In genomic region chr9:78230761-78231160, GRCh38 we compare ENCODE assay signal across 21 cellular contexts. TPM values are rescaled to one million over a fixed set of nuclear protein-coding genes. Genes with fewer than 3 reads are reported as not detected.
DNase-seq lines count a peak whose midpoint lies in the region; ATAC-seq, FAIRE-seq and TF ChIP-seq lines count a peak whose summit lies in the region.
"Had no signal": no experiment of that assay in that cellular context is flagged by ENCODE, and none has a peak within 500 bp of the region (broad histone marks: within the 10 kb centered on the region; RNA-seq: fewer than 3 reads in every experiment).

No MANE protein-coding gene starts in this region.

- peaks cover 13% of the 10 kb centered on the region for H3K4me1 Mint-ChIP-seq in stimulated activated naive CD8-positive, alpha-beta T cell treated with anti-CD3 and anti-CD28 coated beads, Interleukin-15, Interleukin-2, amounts not matched to agents 100 ng/mL and 50 ng/mL, for 24 hours (ENCODE audit: low read depth)

- no peaks in the 10 kb centered on the region for H3K27me3 ChIP-seq in keratinocyte (ENCODE audit: control insufficient read depth, extremely low read depth, insufficient read depth, low read length)
- H3K27me3 ChIP-seq: BLaER1 had no signal

- no peaks in the 10 kb centered on the region for H3K79me2 ChIP-seq in keratinocyte (ENCODE audit: control insufficient read depth, insufficient read depth, low read length)

- no peak for TF ChIP-seq CTCF in keratinocyte (optimal IDR thresholded peaks at IDR 0.05 in 1 of 3, IDR thresholded peaks at IDR 0.05 in 1 of 3, conservative IDR thresholded peaks at IDR 0.05 in 1 of 3; ENCODE audit: extremely low read depth in 1 of 3, insufficient read depth in 2 of 3, low read length in 3 of 3)

- H3K9me3 Mint-ChIP-seq in stimulated activated naive CD8-positive, alpha-beta T cell treated with anti-CD3 and anti-CD28 coated beads, Interleukin-15, Interleukin-2, amounts not matched to agents 100 ng/mL and 50 ng/mL, for 24 hours = no peaks in the 10 kb centered on the region
- H3K9me3 Mint-ChIP-seq: CD4-positive, alpha-beta memory T cell; CD8-positive, alpha-beta memory T cell had no signal

- DNase-seq in stimulated activated naive CD8-positive, alpha-beta T cell treated with anti-CD3 and anti-CD28 coated beads, Interleukin-15, Interleukin-2, amounts not matched to agents 100 U/mL and 50 U/mL, for 24 hours = no peak
- DNase-seq in keratinocyte (ENCODE audit: low read depth, low spot score) = no peak
- DNase-seq in COLO668 (lab: John Stamatoyannopoulos, UW; ENCODE audit: unreplicated experiment) = no peak
- DNase-seq: 8988T; ACHN; BE2C; C1 segment of cervical spinal cord; Caco-2; Calu3; CD4-positive, alpha-beta memory T cell; CD4-positive, CD25-positive, alpha-beta regulatory T cell; CD8-positive, alpha-beta memory T cell; DMS79 treated with DMSO at 0.1 percent for 48 hours; GF-D8 had no signal

- H3K27me3 Mint-ChIP-seq in stimulated activated naive CD8-positive, alpha-beta T cell treated with anti-CD3 and anti-CD28 coated beads, Interleukin-15, Interleukin-2, amounts not matched to agents 100 ng/mL and 50 ng/mL, for 24 hours = no peaks in the 10 kb centered on the region

- no peaks in the 10 kb centered on the region for H3K9me3 ChIP-seq in keratinocyte (ENCODE audit: control insufficient read depth, low read depth, low read length)
- H3K9me3 ChIP-seq: BE2C, BLaER1, Caco-2 had no signal

- no peak overlapping the region for H3K9ac ChIP-seq in keratinocyte (ENCODE audit: control insufficient read depth, extremely low read depth, insufficient read depth, low read length)
- H3K9ac ChIP-seq: BLaER1 had no signal

- peak overlapping the region; percentile 0 for H3K4me3 Mint-ChIP-seq in stimulated activated naive CD8-positive, alpha-beta T cell treated with anti-CD3 and anti-CD28 coated beads, Interleukin-15, Interleukin-2, amounts not matched to agents 100 ng/mL and 50 ng/mL, for 24 hours
- H3K4me3 Mint-ChIP-seq: CD14-positive monocyte; CD4-positive, alpha-beta memory T cell; CD4-positive, CD25-positive, alpha-beta regulatory T cell had no signal

- no peaks in the 10 kb centered on the region for H4K20me1 ChIP-seq in keratinocyte (ENCODE audit: control insufficient read depth, extremely low read depth, insufficient read depth, low read length)
- H4K20me1 ChIP-seq: BLaER1 had no signal

- H3K4me1 ChIP-seq in keratinocyte (ENCODE audit: control insufficient read depth, extremely low read depth, insufficient read depth, low read length) = peaks cover 5% of the 10 kb centered on the region
- H3K4me1 ChIP-seq: BE2C, Caco-2 had no signal

- H3K9me1 ChIP-seq in keratinocyte (ENCODE audit: control insufficient read depth, extremely low read depth, insufficient read depth, low read length) = no peaks in the 10 kb centered on the region

- H3K36me3 Mint-ChIP-seq in stimulated activated naive CD8-positive, alpha-beta T cell treated with anti-CD3 and anti-CD28 coated beads, Interleukin-15, Interleukin-2, amounts not matched to agents 100 ng/mL and 50 ng/mL, for 24 hours (ENCODE audit: low read depth) = no peaks in the 10 kb centered on the region
- H3K36me3 Mint-ChIP-seq: CD14-positive monocyte; CD4-positive, CD25-positive, alpha-beta regulatory T cell had no signal

- ATAC-seq in stimulated activated naive CD8-positive, alpha-beta T cell treated with anti-CD3 and anti-CD28 coated beads, Interleukin-15, Interleukin-2, amounts not matched to agents 100 U/mL and 50 U/mL, for 24 hours = no peak
- ATAC-seq in GM19395 (IDR thresholded peaks at IDR 0.05; ENCODE audit: unreplicated experiment) = no peak

- no peak overlapping the region for H3K27ac ChIP-seq in keratinocyte (ENCODE audit: control insufficient read depth, insufficient read depth, low read length)
- H3K27ac ChIP-seq: BLaER1 had no signal

- H3K4me2 ChIP-seq in keratinocyte (ENCODE audit: control insufficient read depth, extremely low read depth, insufficient read depth, low read depth, low read length) = no peak overlapping the region
- H3K4me2 ChIP-seq: BLaER1 had no signal

- H3K36me3 ChIP-seq in keratinocyte (ENCODE audit: control insufficient read depth in 2 of 2, extremely low read depth in 1 of 2, insufficient read depth in 2 of 2, low read length in 2 of 2) = no peaks in the 10 kb centered on the region
- H3K36me3 ChIP-seq: BE2C, BLaER1 had no signal

- dilution Hi-C loops in keratinocyte (cut with MboI; ENCODE audit: extremely low pct_ligation_motif_present, low sequenced_read_pairs) = no loop called here

- no peak overlapping the region for H3K27ac Mint-ChIP-seq in stimulated activated naive CD8-positive, alpha-beta T cell treated with anti-CD3 and anti-CD28 coated beads, Interleukin-15, Interleukin-2, amounts not matched to agents 100 ng/mL and 50 ng/mL, for 24 hours
- H3K27ac Mint-ChIP-seq: CD14-positive monocyte; CD4-positive, alpha-beta memory T cell; CD4-positive, CD25-positive, alpha-beta regulatory T cell had no signal

- no peak overlapping the region for H3K4me3 ChIP-seq in keratinocyte (ENCODE audit: control insufficient read depth in 2 of 3, extremely low read depth in 1 of 3, insufficient read depth in 2 of 3, low read depth in 1 of 3, low read length in 3 of 3)
- H3K4me3 ChIP-seq: BLaER1 had no signal

- H2AFZ ChIP-seq in keratinocyte (ENCODE audit: control insufficient read depth, low read length) = no peak overlapping the region

- peak; percentile 41 for FAIRE-seq in keratinocyte (lab: Jason Lieb, UNC)
- FAIRE-seq: D721Med, GM12891, GM19239 had no signal

RNA-seq across cellular contexts. Expression of gene CEP78, which starts 5.1 kb away (rescaled TPM):
- polyA plus RNA-seq in keratinocyte = 5.1 to 13.2 TPM (median 10.1 TPM) in 3 replicates
- polyA plus RNA-seq in keratinocyte (2011; ENCODE audit: low read depth) = 6.3 TPM
- 5.5 and 9.9 TPM in 2 replicates for polyA plus RNA-seq in keratinocyte (2011; cell fraction: cytosol; rRNA removed)
- 8.0 and 9.8 TPM in 2 replicates for polyA plus RNA-seq in keratinocyte (2011; cell fraction: nucleus; rRNA removed)
- 2.3 and 10.3 TPM in 2 replicates for polyA plus RNA-seq in keratinocyte (2012; ENCODE audit: low replicate concordance)
- polyA minus RNA-seq in keratinocyte = 2.4 to 13.2 TPM (median 5.1 TPM) in 3 replicates
- 6.3 TPM for polyA minus RNA-seq in keratinocyte (2011; cell fraction: cytosol; rRNA and poly(A)+ RNA removed)
- polyA minus RNA-seq in keratinocyte (2011; cell fraction: nucleus; rRNA and poly(A)+ RNA removed) = 4.9 and 9.7 TPM in 2 replicates
